1 cellular context compared by ENCODE assay signal in the genomic region with DNA sequence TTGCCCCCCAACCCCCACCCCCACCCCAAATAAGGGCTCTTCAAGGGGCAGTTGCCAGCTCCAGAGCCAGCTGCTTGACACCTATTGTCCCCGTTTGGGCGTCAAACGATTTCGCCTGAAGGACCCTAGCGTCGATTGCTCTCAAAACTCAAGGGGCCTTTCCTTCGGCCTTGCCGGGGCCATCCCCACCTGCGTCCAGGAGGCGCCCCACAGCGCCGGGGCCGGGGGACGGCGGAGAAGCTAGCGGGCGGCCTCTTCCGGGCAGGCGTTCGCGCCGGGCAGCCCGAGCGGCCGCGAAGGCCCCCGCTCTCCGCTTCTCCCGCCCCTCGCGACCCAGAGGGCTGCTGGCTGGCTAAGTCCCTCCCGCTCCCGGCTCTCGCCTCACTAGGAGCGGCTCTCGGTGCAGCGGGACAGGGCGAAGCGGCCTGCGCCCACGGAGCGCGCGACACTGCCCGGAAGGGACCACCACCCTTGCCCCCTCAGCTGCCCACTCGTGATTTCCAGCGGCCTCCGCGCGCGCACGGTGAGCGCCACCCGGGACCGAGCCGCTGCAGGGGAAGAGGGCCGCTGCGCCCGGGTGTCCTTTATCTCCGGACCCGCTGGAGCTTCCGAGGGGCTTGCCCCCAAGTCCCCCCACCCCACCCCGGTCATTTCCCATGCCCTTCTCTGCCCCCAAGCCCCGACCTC.
TF ChIP-seq lines count a peak whose summit lies in the region.

A gene with protein sequence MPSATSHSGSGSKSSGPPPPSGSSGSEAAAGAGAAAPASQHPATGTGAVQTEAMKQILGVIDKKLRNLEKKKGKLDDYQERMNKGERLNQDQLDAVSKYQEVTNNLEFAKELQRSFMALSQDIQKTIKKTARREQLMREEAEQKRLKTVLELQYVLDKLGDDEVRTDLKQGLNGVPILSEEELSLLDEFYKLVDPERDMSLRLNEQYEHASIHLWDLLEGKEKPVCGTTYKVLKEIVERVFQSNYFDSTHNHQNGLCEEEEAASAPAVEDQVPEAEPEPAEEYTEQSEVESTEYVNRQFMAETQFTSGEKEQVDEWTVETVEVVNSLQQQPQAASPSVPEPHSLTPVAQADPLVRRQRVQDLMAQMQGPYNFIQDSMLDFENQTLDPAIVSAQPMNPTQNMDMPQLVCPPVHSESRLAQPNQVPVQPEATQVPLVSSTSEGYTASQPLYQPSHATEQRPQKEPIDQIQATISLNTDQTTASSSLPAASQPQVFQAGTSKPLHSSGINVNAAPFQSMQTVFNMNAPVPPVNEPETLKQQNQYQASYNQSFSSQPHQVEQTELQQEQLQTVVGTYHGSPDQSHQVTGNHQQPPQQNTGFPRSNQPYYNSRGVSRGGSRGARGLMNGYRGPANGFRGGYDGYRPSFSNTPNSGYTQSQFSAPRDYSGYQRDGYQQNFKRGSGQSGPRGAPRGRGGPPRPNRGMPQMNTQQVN (plus strand): TSS at position 383 of the 687 bp plus-strand sequence. CDS start 690 bp downstream, outside the sequence.

TF ChIP-seq in H1, 55 proteins besides CTCF, POLR2A, EP300 and RAD21:
- peak; percentile 7; the same call in 1 of the 2 replicates for TF ChIP-seq MAX (IDR thresholded peaks at IDR 0.05)
- TF ChIP-seq SP1 (IDR thresholded peaks at IDR 0.05; ENCODE audit: low read depth, low read length): no peak
- TF ChIP-seq BACH1 (IDR thresholded peaks at IDR 0.05; ENCODE audit: low read length): peak; percentile 33; the same call in 1 of the 2 replicates
- no peak for TF ChIP-seq RFX5 (IDR thresholded peaks at IDR 0.05; ENCODE audit: borderline replicate concordance, low read depth, low read length)
- no peak for TF ChIP-seq NRF1 (IDR thresholded peaks at IDR 0.05; ENCODE audit: low read depth, low read length)
- no peak for TF ChIP-seq SP2 (IDR thresholded peaks at IDR 0.05; ENCODE audit: low read length)
- 0 out of 2 replicates have a peak, but pooled peaks have one; percentile 11 for TF ChIP-seq CHD2 (IDR thresholded peaks at IDR 0.05; ENCODE audit: low read length)
- peak; percentile 59; the same call in 1 of the 2 replicates for TF ChIP-seq POLR2AphosphoS5 (IDR thresholded peaks at IDR 0.05; ENCODE audit: low read depth, low read length)
- TF ChIP-seq EGR1 (IDR thresholded peaks at IDR 0.05; ENCODE audit: borderline replicate concordance, low read depth, low read length): peak; percentile 70
- TF ChIP-seq ATF3 (IDR thresholded peaks at IDR 0.05; ENCODE audit: insufficient read depth, low read depth, low read length): no peak
- TF ChIP-seq SP4 (IDR thresholded peaks at IDR 0.05; ENCODE audit: low read length): peak; percentile 99
- TF ChIP-seq SIN3A (conservative IDR thresholded peaks at IDR 0.05 in 1 of 2, IDR thresholded peaks at IDR 0.05 in 1 of 2; ENCODE audit: low read depth in 1 of 2, low read length in 2 of 2): peak in 1 of 2 experiments; percentile 83; a peak in 2 of 4 replicates
- TF ChIP-seq NANOG (IDR thresholded peaks at IDR 0.05; ENCODE audit: insufficient read depth, low read depth, low read length, poor library complexity, severe bottlenecking): peak; percentile 4
- no peak for TF ChIP-seq EZH2 (IDR thresholded peaks at IDR 0.05; ENCODE audit: low read depth, low read length, severe bottlenecking)
- TF ChIP-seq TBP (IDR thresholded peaks at IDR 0.05; ENCODE audit: low read depth, low read length): peak; percentile 61
- peak; percentile 70 for TF ChIP-seq PHF8 (conservative IDR thresholded peaks at IDR 0.05; ENCODE audit: low read depth, low read length)
- no peak for TF ChIP-seq SIX5 (IDR thresholded peaks at IDR 0.05; ENCODE audit: low read depth, low read length)
- peak; percentile 51 for TF ChIP-seq ASH2L (IDR thresholded peaks at IDR 0.05; ENCODE audit: low read length)
- no peak for TF ChIP-seq MAFK (IDR thresholded peaks at IDR 0.05; ENCODE audit: low read depth, low read length)
- TF ChIP-seq SUZ12 (IDR thresholded peaks at IDR 0.05; ENCODE audit: low read length): no peak
- TF ChIP-seq TAF1 (IDR thresholded peaks at IDR 0.05; ENCODE audit: low read depth, low read length): peak; percentile 85
